ENCODE assay signal across 1 cellular context in genomic region chrX:71532078-71532752, GRCh38.
TF ChIP-seq lines count a peak whose summit lies in the region.

No MANE protein-coding gene starts in this region.

TF ChIP-seq in K562, 482 proteins besides CTCF, POLR2A, EP300 and RAD21 (continued from another document and continues in another):
- TF ChIP-seq ZHX1 (conservative IDR thresholded peaks at IDR 0.05; ENCODE audit: low read length) (no peak), CTBP1 (IDR thresholded peaks at IDR 0.05; ENCODE audit: borderline replicate concordance) (no peak), RFX7 (CRISPR knock-in tag; IDR thresholded peaks at IDR 0.05) (no peak), MYBL2 (IDR thresholded peaks at IDR 0.05; ENCODE audit: low read depth) (no peak), MYBL2 (CRISPR knock-in tag; IDR thresholded peaks at IDR 0.05; ENCODE audit: borderline replicate concordance) (no peak), PHF20 (IDR thresholded peaks at IDR 0.05; ENCODE audit: partially characterized antibody) (no peak), ASH1L (IDR thresholded peaks at IDR 0.05; ENCODE audit: borderline replicate concordance, low read depth, partially characterized antibody) (no peak), ZNF239 (CRISPR knock-in tag; IDR thresholded peaks at IDR 0.05) (no peak), KLF16 (IDR thresholded peaks at IDR 0.05) (no peak), FOS (IDR thresholded peaks at IDR 0.05; ENCODE audit: extremely low read depth, insufficient read length) (no peak), HINFP (tag; conservative IDR thresholded peaks at IDR 0.05; ENCODE audit: low read depth) (no peak), E2F1 (CRISPR knock-in tag; IDR thresholded peaks at IDR 0.05) (no peak), ZNF197 (CRISPR knock-in tag; IDR thresholded peaks at IDR 0.05; ENCODE audit: low read depth) (no peak), ZBTB33 (CRISPR knock-in tag; IDR thresholded peaks at IDR 0.05) (no peak), CCAR2 (IDR thresholded peaks at IDR 0.05; ENCODE audit: low read depth, low read length) (no peak), ZNF778 (CRISPR knock-in tag; IDR thresholded peaks at IDR 0.05) (no peak), SMARCE1 (IDR thresholded peaks at IDR 0.05) (peak; percentile 42; the same call in 1 of the 2 replicates), ZBTB49 (CRISPR knock-in tag; IDR thresholded peaks at IDR 0.05; ENCODE audit: borderline replicate concordance) (no peak), PYGO2 (tag; IDR thresholded peaks at IDR 0.05) (no peak), ZNF24 (IDR thresholded peaks at IDR 0.05) (no peak), TBL1XR1 (IDR thresholded peaks at IDR 0.05; ENCODE audit: low read length in 2 of 2) (no peak), ELF2 (CRISPR knock-in tag; IDR thresholded peaks at IDR 0.05) (no peak), CREB1 (IDR thresholded peaks at IDR 0.05) (peak; percentile 29; the same call in 1 of the 2 replicates), CREB1 (CRISPR knock-in tag; IDR thresholded peaks at IDR 0.05) (no peak), CHCHD3 (CRISPR knock-in tag; IDR thresholded peaks at IDR 0.05) (no peak), ZNF408 (CRISPR knock-in tag; IDR thresholded peaks at IDR 0.05; ENCODE audit: low read depth) (no peak), E2F3 (CRISPR knock-in tag; IDR thresholded peaks at IDR 0.05) (no peak), SIX5 (IDR thresholded peaks at IDR 0.05; ENCODE audit: borderline replicate concordance in 1 of 2, insufficient read depth in 1 of 2, low read depth in 1 of 2, low read length in 2 of 2) (no peak), ZBTB5 (IDR thresholded peaks at IDR 0.05) (no peak), ZFX (CRISPR knock-in tag; IDR thresholded peaks at IDR 0.05) (no peak), RNF2 (IDR thresholded peaks at IDR 0.05) (peak; percentile 18; the same call in 1 of the 2 replicates), CREM (IDR thresholded peaks at IDR 0.05; ENCODE audit: low read depth) (peak; percentile 79), RERE (CRISPR knock-in tag; IDR thresholded peaks at IDR 0.05; ENCODE audit: borderline replicate concordance) (no peak), ZNF75A (CRISPR knock-in tag; IDR thresholded peaks at IDR 0.05) (no peak)
